1 cellular context compared by ENCODE assay signal in the genomic region with DNA sequence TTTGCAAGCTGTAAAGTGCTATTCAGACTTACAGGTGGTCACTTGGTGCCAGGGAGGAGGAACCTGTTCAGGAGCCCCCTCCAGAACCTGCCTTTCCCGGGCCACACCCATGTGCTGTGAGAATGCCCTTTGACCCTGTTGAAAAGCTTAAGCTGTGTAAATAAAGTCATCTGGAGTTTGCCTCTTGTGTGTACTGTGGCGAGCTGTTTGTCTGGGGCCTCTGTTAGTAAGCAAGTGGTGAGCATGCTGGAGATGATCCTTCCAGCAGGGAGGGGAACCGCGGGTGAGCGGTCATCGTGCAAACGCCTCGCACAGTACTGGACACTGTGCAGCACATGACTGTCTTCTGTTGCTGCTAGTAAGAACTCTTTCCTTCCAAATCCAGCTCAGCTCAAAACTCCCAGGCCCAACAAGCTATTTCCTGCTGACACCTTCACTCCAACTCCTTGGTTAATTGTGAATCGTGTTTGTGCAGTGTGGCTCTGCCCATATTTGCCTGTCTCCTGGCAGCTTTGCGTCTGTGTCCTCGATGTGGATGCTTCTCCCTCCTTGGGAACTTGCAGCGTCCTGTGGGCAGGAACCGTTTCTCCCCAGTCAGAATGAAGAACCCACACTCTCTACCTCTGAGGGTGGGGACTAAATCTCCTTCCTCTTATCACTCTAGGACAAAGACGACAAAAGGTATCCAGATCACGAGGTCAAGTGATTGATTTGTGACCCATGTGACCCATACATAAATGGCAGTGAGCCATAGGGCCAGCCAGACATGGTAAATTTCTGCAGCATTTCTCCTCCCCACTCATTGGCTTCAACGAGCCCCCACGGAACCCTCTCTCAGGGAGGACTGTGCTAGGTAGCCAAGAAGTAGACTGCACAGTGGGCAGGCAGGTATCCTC.
TF ChIP-seq lines count a peak whose summit lies in the region.

No MANE protein-coding gene starts in this region.

TF ChIP-seq in WTC11, 78 proteins besides CTCF, POLR2A, EP300 and RAD21 (continued from another document):
- TF ChIP-seq, protein P1, sequence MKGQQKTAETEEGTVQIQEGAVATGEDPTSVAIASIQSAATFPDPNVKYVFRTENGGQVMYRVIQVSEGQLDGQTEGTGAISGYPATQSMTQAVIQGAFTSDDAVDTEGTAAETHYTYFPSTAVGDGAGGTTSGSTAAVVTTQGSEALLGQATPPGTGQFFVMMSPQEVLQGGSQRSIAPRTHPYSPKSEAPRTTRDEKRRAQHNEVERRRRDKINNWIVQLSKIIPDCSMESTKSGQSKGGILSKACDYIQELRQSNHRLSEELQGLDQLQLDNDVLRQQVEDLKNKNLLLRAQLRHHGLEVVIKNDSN (CRISPR knock-in tag; IDR thresholded peaks at IDR 0.05), result no peak
- TF ChIP-seq, protein P2, sequence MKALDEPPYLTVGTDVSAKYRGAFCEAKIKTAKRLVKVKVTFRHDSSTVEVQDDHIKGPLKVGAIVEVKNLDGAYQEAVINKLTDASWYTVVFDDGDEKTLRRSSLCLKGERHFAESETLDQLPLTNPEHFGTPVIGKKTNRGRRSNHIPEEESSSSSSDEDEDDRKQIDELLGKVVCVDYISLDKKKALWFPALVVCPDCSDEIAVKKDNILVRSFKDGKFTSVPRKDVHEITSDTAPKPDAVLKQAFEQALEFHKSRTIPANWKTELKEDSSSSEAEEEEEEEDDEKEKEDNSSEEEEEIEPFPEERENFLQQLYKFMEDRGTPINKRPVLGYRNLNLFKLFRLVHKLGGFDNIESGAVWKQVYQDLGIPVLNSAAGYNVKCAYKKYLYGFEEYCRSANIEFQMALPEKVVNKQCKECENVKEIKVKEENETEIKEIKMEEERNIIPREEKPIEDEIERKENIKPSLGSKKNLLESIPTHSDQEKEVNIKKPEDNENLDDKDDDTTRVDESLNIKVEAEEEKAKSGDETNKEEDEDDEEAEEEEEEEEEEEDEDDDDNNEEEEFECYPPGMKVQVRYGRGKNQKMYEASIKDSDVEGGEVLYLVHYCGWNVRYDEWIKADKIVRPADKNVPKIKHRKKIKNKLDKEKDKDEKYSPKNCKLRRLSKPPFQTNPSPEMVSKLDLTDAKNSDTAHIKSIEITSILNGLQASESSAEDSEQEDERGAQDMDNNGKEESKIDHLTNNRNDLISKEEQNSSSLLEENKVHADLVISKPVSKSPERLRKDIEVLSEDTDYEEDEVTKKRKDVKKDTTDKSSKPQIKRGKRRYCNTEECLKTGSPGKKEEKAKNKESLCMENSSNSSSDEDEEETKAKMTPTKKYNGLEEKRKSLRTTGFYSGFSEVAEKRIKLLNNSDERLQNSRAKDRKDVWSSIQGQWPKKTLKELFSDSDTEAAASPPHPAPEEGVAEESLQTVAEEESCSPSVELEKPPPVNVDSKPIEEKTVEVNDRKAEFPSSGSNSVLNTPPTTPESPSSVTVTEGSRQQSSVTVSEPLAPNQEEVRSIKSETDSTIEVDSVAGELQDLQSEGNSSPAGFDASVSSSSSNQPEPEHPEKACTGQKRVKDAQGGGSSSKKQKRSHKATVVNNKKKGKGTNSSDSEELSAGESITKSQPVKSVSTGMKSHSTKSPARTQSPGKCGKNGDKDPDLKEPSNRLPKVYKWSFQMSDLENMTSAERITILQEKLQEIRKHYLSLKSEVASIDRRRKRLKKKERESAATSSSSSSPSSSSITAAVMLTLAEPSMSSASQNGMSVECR (CRISPR knock-in tag; IDR thresholded peaks at IDR 0.05; ENCODE audit: borderline replicate concordance), result no peak
- TF ChIP-seq IRF2 (CRISPR knock-in tag; IDR thresholded peaks at IDR 0.05; ENCODE audit: borderline replicate concordance, low read depth) (no peak), NFYB (CRISPR knock-in tag; conservative IDR thresholded peaks at IDR 0.05; ENCODE audit: low read depth) (no peak), NR2C2 (CRISPR knock-in tag; IDR thresholded peaks at IDR 0.05) (no peak)
- TF ChIP-seq, protein P3, sequence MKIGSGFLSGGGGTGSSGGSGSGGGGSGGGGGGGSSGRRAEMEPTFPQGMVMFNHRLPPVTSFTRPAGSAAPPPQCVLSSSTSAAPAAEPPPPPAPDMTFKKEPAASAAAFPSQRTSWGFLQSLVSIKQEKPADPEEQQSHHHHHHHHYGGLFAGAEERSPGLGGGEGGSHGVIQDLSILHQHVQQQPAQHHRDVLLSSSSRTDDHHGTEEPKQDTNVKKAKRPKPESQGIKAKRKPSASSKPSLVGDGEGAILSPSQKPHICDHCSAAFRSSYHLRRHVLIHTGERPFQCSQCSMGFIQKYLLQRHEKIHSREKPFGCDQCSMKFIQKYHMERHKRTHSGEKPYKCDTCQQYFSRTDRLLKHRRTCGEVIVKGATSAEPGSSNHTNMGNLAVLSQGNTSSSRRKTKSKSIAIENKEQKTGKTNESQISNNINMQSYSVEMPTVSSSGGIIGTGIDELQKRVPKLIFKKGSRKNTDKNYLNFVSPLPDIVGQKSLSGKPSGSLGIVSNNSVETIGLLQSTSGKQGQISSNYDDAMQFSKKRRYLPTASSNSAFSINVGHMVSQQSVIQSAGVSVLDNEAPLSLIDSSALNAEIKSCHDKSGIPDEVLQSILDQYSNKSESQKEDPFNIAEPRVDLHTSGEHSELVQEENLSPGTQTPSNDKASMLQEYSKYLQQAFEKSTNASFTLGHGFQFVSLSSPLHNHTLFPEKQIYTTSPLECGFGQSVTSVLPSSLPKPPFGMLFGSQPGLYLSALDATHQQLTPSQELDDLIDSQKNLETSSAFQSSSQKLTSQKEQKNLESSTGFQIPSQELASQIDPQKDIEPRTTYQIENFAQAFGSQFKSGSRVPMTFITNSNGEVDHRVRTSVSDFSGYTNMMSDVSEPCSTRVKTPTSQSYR (CRISPR knock-in tag; IDR thresholded peaks at IDR 0.05), result no peak
